25 cellular contexts compared by ENCODE assay signal in genomic region chrX:130758072-130758471, GRCh38.
"Had no signal": no experiment of that assay in that cellular context is flagged by ENCODE, and none has a peak within 500 bp of the region (broad histone marks: within the 10 kb centered on the region; RNA-seq: fewer than 3 reads in every experiment).

No MANE protein-coding gene starts in this region.

- H3K4me3 Mint-ChIP-seq: activated CD4-positive, alpha-beta memory T cell treated with anti-CD3 and anti-CD28 coated beads for 36 hours; activated CD4-positive, alpha-beta T cell treated with anti-CD3 and anti-CD28 coated beads, Interleukin-2, amount 10 ng/mL, durations not matched to agents 7 days and 5 days; activated naive CD8-positive, alpha-beta T cell treated with anti-CD3 and anti-CD28 coated beads, Interleukin-2, amount 10 ng/mL, durations not matched to agents 7 days and 5 days; activated T-cell treated with anti-CD3 and anti-CD28 coated beads, Interleukin-2, amount 50 U/mL, for 4 hours; T-helper 17 cell had no signal

- H3K27me3 Mint-ChIP-seq: activated CD4-positive, alpha-beta memory T cell treated with anti-CD3 and anti-CD28 coated beads for 36 hours; activated CD4-positive, alpha-beta T cell treated with anti-CD3 and anti-CD28 coated beads, Interleukin-2, amount 10 ng/mL, durations not matched to agents 7 days and 5 days; activated naive CD8-positive, alpha-beta T cell treated with anti-CD3 and anti-CD28 coated beads, Interleukin-2, amount 10 ng/mL, durations not matched to agents 7 days and 5 days; T-helper 17 cell had no signal

- H3K9me3 ChIP-seq: adrenal gland, Peyer's patch had no signal

- H3K27ac Mint-ChIP-seq: activated CD4-positive, alpha-beta memory T cell treated with anti-CD3 and anti-CD28 coated beads for 36 hours; activated CD4-positive, alpha-beta T cell treated with anti-CD3 and anti-CD28 coated beads, Interleukin-2, amount 10 ng/mL, durations not matched to agents 7 days and 5 days; activated naive CD8-positive, alpha-beta T cell treated with anti-CD3 and anti-CD28 coated beads, Interleukin-2, amount 10 ng/mL, durations not matched to agents 7 days and 5 days; T-helper 17 cell had no signal

- ATAC-seq: activated T-cell treated with anti-CD3 and anti-CD28 coated beads, Interleukin-2, amount 50 U/mL, for 4 hours; T-helper 17 cell had no signal

- H3K27me3 ChIP-seq: Peyer's patch had no signal

- H3K9me3 Mint-ChIP-seq: activated CD4-positive, alpha-beta T cell treated with anti-CD3 and anti-CD28 coated beads, Interleukin-2, amount 10 ng/mL, durations not matched to agents 7 days and 5 days; activated naive CD8-positive, alpha-beta T cell treated with anti-CD3 and anti-CD28 coated beads, Interleukin-2, amount 10 ng/mL, durations not matched to agents 7 days and 5 days; activated T-cell treated with anti-CD3 and anti-CD28 coated beads, Interleukin-2, amount 50 U/mL, for 4 hours had no signal

- H3K4me3 ChIP-seq: adrenal gland, Peyer's patch had no signal

- H3K27ac ChIP-seq: adrenal gland, Peyer's patch, RWPE1, VCaP had no signal

- H3K4me1 Mint-ChIP-seq: activated CD4-positive, alpha-beta T cell treated with anti-CD3 and anti-CD28 coated beads, Interleukin-2, amount 10 ng/mL, durations not matched to agents 7 days and 5 days; activated naive CD8-positive, alpha-beta T cell treated with anti-CD3 and anti-CD28 coated beads, Interleukin-2, amount 10 ng/mL, durations not matched to agents 7 days and 5 days; T-helper 17 cell had no signal

- H3K36me3 ChIP-seq: adrenal gland, Peyer's patch had no signal

- H3K4me1 ChIP-seq: adrenal gland, Peyer's patch had no signal

- DNase-seq: activated CD4-positive, alpha-beta memory T cell treated with anti-CD3 and anti-CD28 coated beads for 36 hours; activated CD4-positive, alpha-beta T cell treated with anti-CD3 and anti-CD28 coated beads, Interleukin-2, amount 10 ng/mL, durations not matched to agents 7 days and 5 days; activated CD4-positive, CD25-positive, alpha-beta regulatory T cell; activated CD8-positive, alpha-beta memory T cell treated with anti-CD3 and anti-CD28 coated beads for 24 hours; activated naive CD4-positive, alpha-beta T cell treated with anti-CD3 and anti-CD28 coated beads, Interleukin-2, amount 50 U/mL, for 16 hours; activated naive CD8-positive, alpha-beta T cell treated with anti-CD3 and anti-CD28 coated beads, Interleukin-2, amount 10 ng/mL, durations not matched to agents 7 days and 5 days; activated T-cell treated with anti-CD3 and anti-CD28 coated beads, Interleukin-2, amount 50 U/mL, for 4 hours; adrenal gland; anterior cingulate cortex; cerebellar nuclear complex; IMR-90; KG1; NCI-H1092; NCI-H1417; NCI-H1930; NCI-H2171 treated with DMSO at 0.1 percent for 48 hours; NCI-H226; NCI-H510A; NCI-H526 treated with DMSO at 0.1 percent for 48 hours; Peyer's patch; Right ventricle myocardium superior; T-helper 17 cell; T-helper 9 cell had no signal
